Comparison of ENCODE assay signal across 7 cellular contexts in genomic region chr1:26696191-26696644, GRCh38.
DNase-seq lines count a peak whose midpoint lies in the region; ATAC-seq and TF ChIP-seq lines count a peak whose summit lies in the region.

No MANE protein-coding gene starts in this region.

- CTCF ChIA-PET in HEK293 (lab: Yijun Ruan, JAX): interaction anchor here (0.5 to 4.2 kb wide), 4 partner anchors 17 to 1210 kb away, joined by 3 to 31 read pairs (median 4); partner anchors contain the start of gene PIGV

- TF ChIP-seq CTCF in HEK293 (tag by site-specific recombination; IDR thresholded peaks at IDR 0.05) (no peak), WI38 (IDR thresholded peaks at IDR 0.05; ENCODE audit: low read depth, low read length) (no peak)

- H3K36me3 ChIP-seq in HEK293 (ENCODE audit: control insufficient read depth in 2 of 2, insufficient read depth in 1 of 2, low read length in 2 of 2): peaks cover 0 to 7% of the 10 kb centered on the region in 2 experiments; a peak in 1 of 3 replicates

- POLR2A ChIA-PET in HEK293 (lab: Yijun Ruan, JAX): interaction anchor here (1.0 to 5.0 kb wide), 7 partner anchors 19 to 100 kb away, joined by 4 to 56 read pairs (median 8); partner anchors contain the start of gene PIGV

- DNase-seq in germinal center (ENCODE audit: low spot score) (peak; percentile 60), skeletal muscle cell (ENCODE audit: low read depth) (no peak), NCI-H748 (lab: John Stamatoyannopoulos, UW; ENCODE audit: unreplicated experiment) (no peak)

- no peak for ATAC-seq in GM21619 (IDR thresholded peaks at IDR 0.05; ENCODE audit: unreplicated experiment)
- no peak for ATAC-seq in GM21390 (IDR thresholded peaks at IDR 0.05; ENCODE audit: unreplicated experiment)

- H3K4me3 ChIP-seq in HEK293 (ENCODE audit: low read depth, low read length) (peak overlapping the region; percentile 72), WI38 (ENCODE audit: low read depth, low read length) (peak overlapping the region; percentile 79), skeletal muscle cell (ENCODE audit: low read depth, low read length) (peak overlapping the region; percentile 75)

- peak overlapping the region; percentile 92 for H3K27ac ChIP-seq in HEK293 (ENCODE audit: extremely low read depth, low read depth, low read length)

- H3K4me1 ChIP-seq in HEK293 (ENCODE audit: control insufficient read depth, insufficient read depth, low read length): peaks cover 24% of the 10 kb centered on the region

- no peaks in the 10 kb centered on the region for H3K9me3 ChIP-seq in HEK293 (ENCODE audit: control insufficient read depth, insufficient read depth, low read depth, low read length)

TF ChIP-seq in HEK293, 187 proteins besides CTCF, POLR2A, EP300 and RAD21:
- no peak for TF ChIP-seq ZNF211 (tag by site-specific recombination; IDR thresholded peaks at IDR 0.05; ENCODE audit: low read depth)
- no peak for TF ChIP-seq ZNF600 (tag by site-specific recombination; IDR thresholded peaks at IDR 0.05)
- no peak for TF ChIP-seq ZNF16 (tag by site-specific recombination; IDR thresholded peaks at IDR 0.05; ENCODE audit: low read depth)
- no peak for TF ChIP-seq ZNF341 (tag by site-specific recombination; IDR thresholded peaks at IDR 0.05; ENCODE audit: low read depth)
- TF ChIP-seq ZNF394 (tag by site-specific recombination; IDR thresholded peaks at IDR 0.05; ENCODE audit: borderline replicate concordance): no peak
- TF ChIP-seq ZNF248 (tag by site-specific recombination; IDR thresholded peaks at IDR 0.05): no peak
